ENCODE assay signal across 8 cellular contexts in genomic region chr1:36420836-36421317, GRCh38. TPM values are rescaled to one million over a fixed set of nuclear protein-coding genes. Genes with fewer than 3 reads are reported as not detected.
DNase-seq lines count a peak whose midpoint lies in the region; ATAC-seq and TF ChIP-seq lines count a peak whose summit lies in the region.

No MANE protein-coding gene starts in this region.

- 14 to 15% methylated on average over 13 of the region's 13 CpGs for WGBS in lower leg skin, 2 donors

- H3K36me3 ChIP-seq in DND-41 (ENCODE audit: insufficient read depth, low read length): peaks cover 5% of the 10 kb centered on the region; the same call in 1 of the 2 replicates

- peak overlapping the region; percentile 23; the same call in 1 of the 2 replicates for H3K4me2 ChIP-seq in DND-41 (ENCODE audit: insufficient read depth, low read length)

- H3K9me3 ChIP-seq in DND-41 (ENCODE audit: insufficient read depth, low read length, severe bottlenecking): no peaks in the 10 kb centered on the region

- ATAC-seq in DND-41 (ENCODE audit: insufficient read depth, low read depth) (peak; percentile 99), HG03521 (IDR thresholded peaks at IDR 0.05; ENCODE audit: unreplicated experiment) (peak; percentile 56), HG03469 (IDR thresholded peaks at IDR 0.05; ENCODE audit: unreplicated experiment) (no peak)

- no peaks in the 10 kb centered on the region for H4K20me1 ChIP-seq in DND-41 (ENCODE audit: insufficient read depth, low read length)

- H3K27ac ChIP-seq in DND-41 (ENCODE audit: low read length) (peak overlapping the region; percentile 36; the same call in 1 of the 2 replicates), coronary artery (no peak overlapping the region)

- H3K4me3 ChIP-seq in DND-41 (ENCODE audit: low read depth in 1 of 2, low read length in 2 of 2) (no peak overlapping the region), coronary artery (no peak overlapping the region), lower leg skin (ENCODE audit: low read depth, poor library complexity, severe bottlenecking) (no peak overlapping the region)

- peaks cover 7% of the 10 kb centered on the region for H3K4me1 ChIP-seq in DND-41 (ENCODE audit: insufficient read depth, low read length)

- H3K79me2 ChIP-seq in DND-41 (ENCODE audit: insufficient read depth, low read length): no peaks in the 10 kb centered on the region

- TF ChIP-seq POLR2A in lower leg skin (IDR thresholded peaks at IDR 0.05): no peak

- intact Hi-C loops in lower leg skin (cut with DNase I; ENCODE audit: low total_unique reads): no loop called here

- H2AFZ ChIP-seq in DND-41 (ENCODE audit: low read depth, low read length): peak overlapping the region; percentile 67

- H3K27me3 ChIP-seq in DND-41 (ENCODE audit: insufficient read depth, low read length, poor library complexity): no peaks in the 10 kb centered on the region

- peak overlapping the region; percentile 15; the same call in 1 of the 2 replicates for H3K9ac ChIP-seq in DND-41 (ENCODE audit: low read depth, low read length)

- DNase-seq in DND-41 (peak; percentile 90), NCI-H748 treated with DMSO at 0.1 percent for 48 hours (lab: John Stamatoyannopoulos, UW) (peak; percentile 29), coronary artery (ENCODE audit: low spot score) (peak; percentile 91), lower leg skin (ENCODE audit: low spot score in 2 of 2) (peak; percentile 88 to 98)
- DNase-seq in activated CD4-positive, alpha-beta T cell treated with anti-CD3 and anti-CD28 coated beads, Interleukin-2, amount 50 U/mL, for 1 hour: peak; percentile 92
- DNase-seq in stimulated activated CD4-positive, alpha-beta T cell treated with anti-CD3 and anti-CD28 coated beads, TNF-alpha, amount 100 ng/mL, for 24 hours (ENCODE audit: low read depth in 3 of 3): peak; percentile 84 to 92 (median 87)

- TF ChIP-seq CTCF in DND-41 (IDR thresholded peaks at IDR 0.05; ENCODE audit: borderline replicate concordance, extremely low read depth, low read length, poor library complexity, severe bottlenecking): peak; percentile 99
- TF ChIP-seq CTCF in coronary artery (IDR thresholded peaks at IDR 0.05): peak; percentile 59
- peak in 1 of 3 donors; percentile 90 for TF ChIP-seq CTCF in lower leg skin (IDR thresholded peaks at IDR 0.05)

RNA-seq across cellular contexts. Expression of gene LSM10, which starts 23.2 kb away (rescaled TPM):
- total RNA-seq in lower leg skin: 10 to 100 TPM; 21.0 to 32.2 (median 27.0) TPM

RNA-seq across cellular contexts. Expression of gene OSCP1, which starts 29.4 kb away (rescaled TPM):
- total RNA-seq in lower leg skin: 1 to 10 TPM; 4.0 to 8.5 (median 4.8) TPM

RNA-seq across cellular contexts. Expression of gene STK40, which starts 35.2 kb away (rescaled TPM):
- total RNA-seq in lower leg skin: 10 to 100 TPM; 58.7 to 73.1 (median 63.0) TPM

RNA-seq across cellular contexts. Expression of gene MRPS15, which starts 43.3 kb away (rescaled TPM):
- 10 to 100 TPM; 62.8 to 84.6 (median 65.1) TPM for total RNA-seq in lower leg skin

Comparison
In these comparisons a context has a peak if more than half of its experiments do, and no peak if none do; other contexts are left out.
1. DNase-seq: peak in every context shown above with its lines; median percentile 93 in lower leg skin; 92 in activated CD4-positive, alpha-beta T cell treated with anti-CD3 and anti-CD28 coated beads, Interleukin-2, amount 50 U/mL, for 1 hour; 91 in coronary artery; 90 in DND-41; 87 in stimulated activated CD4-positive, alpha-beta T cell treated with anti-CD3 and anti-CD28 coated beads, TNF-alpha, amount 100 ng/mL, for 24 hours; 29 in NCI-H748 treated with DMSO at 0.1 percent for 48 hours.